In the genomic region with DNA sequence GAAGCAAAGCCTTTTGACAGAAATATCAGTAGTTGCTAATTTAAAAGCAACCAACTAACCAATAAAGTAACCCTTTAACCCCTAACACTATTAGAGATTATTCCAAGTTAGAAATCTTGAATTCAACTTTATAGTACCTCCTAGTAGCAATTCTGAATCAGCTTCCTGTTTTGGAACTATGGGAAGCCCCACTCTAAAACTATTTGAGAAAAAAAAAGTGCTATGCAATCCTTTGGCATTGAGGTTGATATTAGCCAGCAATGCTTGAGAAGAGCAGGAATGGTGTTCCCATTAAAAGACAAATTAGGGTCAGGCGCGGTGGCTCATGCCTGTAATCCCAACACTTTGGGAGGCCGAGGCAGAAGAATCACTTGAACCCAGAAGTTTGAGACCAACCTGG, we compare ENCODE assay signal across 18 cellular contexts.
"Had no signal": no experiment of that assay in that cellular context is flagged by ENCODE, and none has a peak within 500 bp of the region (broad histone marks: within the 10 kb centered on the region; RNA-seq: fewer than 3 reads in every experiment).

No MANE protein-coding gene starts in this region.

- H3K9ac ChIP-seq: neural progenitor cell had no signal

- H3K4me2 ChIP-seq: neural progenitor cell had no signal

- H3K36me3 ChIP-seq: breast epithelium, esophagus squamous epithelium, heart right ventricle, neural progenitor cell, sigmoid colon, thoracic aorta, upper lobe of right lung had no signal

- DNase-seq: activated B cell treated with CpG ODN at 0.5 μM for 24 hours; activated CD4-positive, alpha-beta T cell treated with anti-CD3 and anti-CD28 coated beads, Interleukin-2, amount 10 ng/mL, durations not matched to agents 24 days and 14 days; activated CD8-positive, alpha-beta memory T cell treated with anti-CD3 and anti-CD28 coated beads, Interleukin-2, amount 50 U/mL, for 48 hours; activated naive CD8-positive, alpha-beta T cell treated with anti-CD3 and anti-CD28 coated beads, Interleukin-2, amount 10 ng/mL, durations not matched to agents 7 days and 5 days; activated T-cell treated with anti-CD3 and anti-CD28 coated beads, Interleukin-2, amount 50 U/mL, for 72 hours; anterior cingulate cortex; esophagus squamous epithelium; heart right ventricle; naive B cell; sigmoid colon; stimulated activated CD4-positive, alpha-beta T cell treated with anti-CD3 and anti-CD28 coated beads, Interleukin-12 subunit alpha, Interleukin-12 subunit beta, amount 100 ng/mL, for 4 hours; stimulated activated CD4-positive, alpha-beta T cell treated with anti-CD3 and anti-CD28 coated beads, Interleukin-2, amount 100 ng/mL, for 24 hours; T-helper 2 cell; upper lobe of right lung had no signal

- H3K27ac ChIP-seq: breast epithelium, esophagus squamous epithelium, heart right ventricle, neural progenitor cell, sigmoid colon, thoracic aorta, upper lobe of right lung had no signal

- ATAC-seq: activated T-cell treated with anti-CD3 and anti-CD28 coated beads, Interleukin-2, amount 50 U/mL, for 72 hours; heart right ventricle; upper lobe of right lung had no signal

- H3K9me3 ChIP-seq: breast epithelium, esophagus squamous epithelium, heart right ventricle, sigmoid colon, thoracic aorta, upper lobe of right lung had no signal

- H3K4me3 ChIP-seq: breast epithelium, esophagus squamous epithelium, heart right ventricle, lung, neural progenitor cell, sigmoid colon, thoracic aorta, upper lobe of right lung had no signal

- H3K4me1 ChIP-seq: breast epithelium, sigmoid colon, upper lobe of right lung had no signal

- H3K27me3 ChIP-seq: breast epithelium, esophagus squamous epithelium, neural progenitor cell, sigmoid colon had no signal

- H2AFZ ChIP-seq: neural progenitor cell had no signal
